ENCODE assay signal across 1 cellular context in the genomic region with DNA sequence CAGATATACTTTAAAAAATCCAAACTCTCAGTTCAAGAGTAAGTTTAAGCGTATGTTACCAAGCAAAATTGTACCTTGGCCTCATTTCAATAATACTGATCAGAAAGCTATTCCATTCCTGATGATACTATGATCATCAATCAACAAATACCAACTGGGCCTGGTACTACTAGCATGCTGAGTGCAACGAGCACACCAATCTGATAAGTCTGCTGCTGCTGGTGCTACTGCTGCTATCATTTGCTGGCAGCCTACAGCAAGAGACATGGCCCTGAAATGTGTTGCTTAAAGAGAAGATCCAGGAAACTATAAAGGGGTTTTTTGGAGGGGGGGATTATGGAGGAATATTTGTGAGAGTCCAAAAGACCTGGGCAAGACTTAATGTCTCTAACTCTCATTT.
TF ChIP-seq lines count a peak whose summit lies in the region.

No MANE protein-coding gene starts in this region.

TF ChIP-seq in K562, 482 proteins besides CTCF, POLR2A, EP300 and RAD21 (continues in another document):
- TF ChIP-seq NCOR1 (IDR thresholded peaks at IDR 0.05) (0 out of 2 replicates have a peak, but pooled peaks have one; percentile 18), ZNF282 (CRISPR knock-in tag; IDR thresholded peaks at IDR 0.05) (no peak), SMARCC2 (IDR thresholded peaks at IDR 0.05; ENCODE audit: low read depth) (peak; percentile 44; the same call in 1 of the 2 replicates), MYNN (IDR thresholded peaks at IDR 0.05) (0 out of 2 replicates have a peak, but pooled peaks have one; percentile 26), MYNN (CRISPR knock-in tag; IDR thresholded peaks at IDR 0.05) (no peak), DPF2 (IDR thresholded peaks at IDR 0.05) (peak; percentile 76), HDAC8 (tag; IDR thresholded peaks at IDR 0.05) (no peak), ZNF707 (CRISPR knock-in tag; conservative IDR thresholded peaks at IDR 0.05) (no peak), SOX6 (IDR thresholded peaks at IDR 0.05) (0 out of 2 replicates have a peak, but pooled peaks have one; percentile 20), PHF20 (IDR thresholded peaks at IDR 0.05; ENCODE audit: partially characterized antibody) (no peak), ZNF778 (CRISPR knock-in tag; IDR thresholded peaks at IDR 0.05) (no peak), MED1 (CRISPR knock-in tag; IDR thresholded peaks at IDR 0.05; ENCODE audit: borderline replicate concordance) (no peak), TRIM24 (IDR thresholded peaks at IDR 0.05) (peak; percentile 26 to 41; a peak in 2 of 4 replicates), ARID1B (IDR thresholded peaks at IDR 0.05) (peak; percentile 78), HDAC2 (IDR thresholded peaks at IDR 0.05) (no peak), CTBP1 (IDR thresholded peaks at IDR 0.05; ENCODE audit: borderline replicate concordance) (0 out of 2 replicates have a peak, but pooled peaks have one; percentile 15), L3MBTL2 (IDR thresholded peaks at IDR 0.05) (peak; percentile 49; the same call in 1 of the 2 replicates), PRMT5 (CRISPR knock-in tag; IDR thresholded peaks at IDR 0.05) (no peak), TAF7 (tag; IDR thresholded peaks at IDR 0.05) (no peak), KLF10 (CRISPR knock-in tag; IDR thresholded peaks at IDR 0.05) (no peak), RFX1 (IDR thresholded peaks at IDR 0.05) (no peak), SMARCA4 (IDR thresholded peaks at IDR 0.05) (peak; percentile 67), PCBP2 (IDR thresholded peaks at IDR 0.05; ENCODE audit: low read depth, low read length, poor library complexity, severe bottlenecking) (no peak), MTA1 (IDR thresholded peaks at IDR 0.05; ENCODE audit: borderline replicate concordance) (no peak), BRCA1 (IDR thresholded peaks at IDR 0.05) (no peak), BRCA1 (CRISPR knock-in tag; IDR thresholded peaks at IDR 0.05) (no peak), RNF2 (IDR thresholded peaks at IDR 0.05) (0 out of 2 replicates have a peak, but pooled peaks have one; percentile 31), SMAD3 (CRISPR knock-in tag; conservative IDR thresholded peaks at IDR 0.05) (no peak), PHB2 (IDR thresholded peaks at IDR 0.05; ENCODE audit: low read depth) (no peak), TAF1 (IDR thresholded peaks at IDR 0.05; ENCODE audit: control insufficient read depth, extremely low read depth, insufficient read depth, low read length, severe bottlenecking) (no peak), EHMT2 (IDR thresholded peaks at IDR 0.05) (0 out of 2 replicates have a peak, but pooled peaks have one; percentile 11), MTA3 (IDR thresholded peaks at IDR 0.05; ENCODE audit: borderline replicate concordance) (0 out of 2 replicates have a peak, but pooled peaks have one; percentile 29), RBM15 (IDR thresholded peaks at IDR 0.05; ENCODE audit: insufficient read depth, low read length) (no peak), GATA2 (CRISPR knock-in tag; IDR thresholded peaks at IDR 0.05) (peak; percentile 65; the same call in 1 of the 2 replicates), ZBED1 (IDR thresholded peaks at IDR 0.05) (no peak), ZNF274 (IDR thresholded peaks at IDR 0.05; ENCODE audit: borderline replicate concordance, low read depth, low read length) (no peak), NRF1 (conservative IDR thresholded peaks at IDR 0.05 in 1 of 2, IDR thresholded peaks at IDR 0.05 in 1 of 2) (no peak), MTF1 (CRISPR knock-in tag; IDR thresholded peaks at IDR 0.05; ENCODE audit: borderline replicate concordance) (no peak), YY1 (IDR thresholded peaks at IDR 0.05; ENCODE audit: borderline replicate concordance in 1 of 3, control insufficient read depth in 1 of 3, extremely low read depth in 1 of 3, insufficient read depth in 3 of 3, insufficient read length in 1 of 3, insufficient replicate concordance in 2 of 3, low read depth in 1 of 3, low read length in 2 of 3) (peak in 1 of 3 experiments; percentile 16), RBM14 (IDR thresholded peaks at IDR 0.05; ENCODE audit: borderline replicate concordance, insufficient read depth, low read depth, low read length) (no peak), SRSF3 (IDR thresholded peaks at IDR 0.05; ENCODE audit: insufficient read depth, low read length) (no peak)
- TF ChIP-seq, protein P1, sequence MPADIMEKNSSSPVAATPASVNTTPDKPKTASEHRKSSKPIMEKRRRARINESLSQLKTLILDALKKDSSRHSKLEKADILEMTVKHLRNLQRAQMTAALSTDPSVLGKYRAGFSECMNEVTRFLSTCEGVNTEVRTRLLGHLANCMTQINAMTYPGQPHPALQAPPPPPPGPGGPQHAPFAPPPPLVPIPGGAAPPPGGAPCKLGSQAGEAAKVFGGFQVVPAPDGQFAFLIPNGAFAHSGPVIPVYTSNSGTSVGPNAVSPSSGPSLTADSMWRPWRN (IDR thresholded peaks at IDR 0.05; ENCODE audit: low read depth) = no peak
- TF ChIP-seq, protein P2, sequence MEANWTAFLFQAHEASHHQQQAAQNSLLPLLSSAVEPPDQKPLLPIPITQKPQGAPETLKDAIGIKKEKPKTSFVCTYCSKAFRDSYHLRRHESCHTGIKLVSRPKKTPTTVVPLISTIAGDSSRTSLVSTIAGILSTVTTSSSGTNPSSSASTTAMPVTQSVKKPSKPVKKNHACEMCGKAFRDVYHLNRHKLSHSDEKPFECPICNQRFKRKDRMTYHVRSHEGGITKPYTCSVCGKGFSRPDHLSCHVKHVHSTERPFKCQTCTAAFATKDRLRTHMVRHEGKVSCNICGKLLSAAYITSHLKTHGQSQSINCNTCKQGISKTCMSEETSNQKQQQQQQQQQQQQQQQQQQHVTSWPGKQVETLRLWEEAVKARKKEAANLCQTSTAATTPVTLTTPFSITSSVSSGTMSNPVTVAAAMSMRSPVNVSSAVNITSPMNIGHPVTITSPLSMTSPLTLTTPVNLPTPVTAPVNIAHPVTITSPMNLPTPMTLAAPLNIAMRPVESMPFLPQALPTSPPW (CRISPR knock-in tag; IDR thresholded peaks at IDR 0.05) = no peak
- TF ChIP-seq, protein P3, sequence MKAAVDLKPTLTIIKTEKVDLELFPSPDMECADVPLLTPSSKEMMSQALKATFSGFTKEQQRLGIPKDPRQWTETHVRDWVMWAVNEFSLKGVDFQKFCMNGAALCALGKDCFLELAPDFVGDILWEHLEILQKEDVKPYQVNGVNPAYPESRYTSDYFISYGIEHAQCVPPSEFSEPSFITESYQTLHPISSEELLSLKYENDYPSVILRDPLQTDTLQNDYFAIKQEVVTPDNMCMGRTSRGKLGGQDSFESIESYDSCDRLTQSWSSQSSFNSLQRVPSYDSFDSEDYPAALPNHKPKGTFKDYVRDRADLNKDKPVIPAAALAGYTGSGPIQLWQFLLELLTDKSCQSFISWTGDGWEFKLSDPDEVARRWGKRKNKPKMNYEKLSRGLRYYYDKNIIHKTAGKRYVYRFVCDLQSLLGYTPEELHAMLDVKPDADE (conservative IDR thresholded peaks at IDR 0.05; ENCODE audit: control insufficient read depth, low read depth, low read length) = no peak
- TF ChIP-seq, protein P4, sequence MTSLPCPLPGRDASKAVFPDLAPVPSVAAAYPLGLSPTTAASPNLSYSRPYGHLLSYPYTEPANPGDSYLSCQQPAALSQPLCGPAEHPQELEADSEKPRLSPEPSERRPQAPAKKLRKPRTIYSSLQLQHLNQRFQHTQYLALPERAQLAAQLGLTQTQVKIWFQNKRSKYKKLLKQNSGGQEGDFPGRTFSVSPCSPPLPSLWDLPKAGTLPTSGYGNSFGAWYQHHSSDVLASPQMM (CRISPR knock-in tag; IDR thresholded peaks at IDR 0.05) = no peak
- TF ChIP-seq, protein P5, sequence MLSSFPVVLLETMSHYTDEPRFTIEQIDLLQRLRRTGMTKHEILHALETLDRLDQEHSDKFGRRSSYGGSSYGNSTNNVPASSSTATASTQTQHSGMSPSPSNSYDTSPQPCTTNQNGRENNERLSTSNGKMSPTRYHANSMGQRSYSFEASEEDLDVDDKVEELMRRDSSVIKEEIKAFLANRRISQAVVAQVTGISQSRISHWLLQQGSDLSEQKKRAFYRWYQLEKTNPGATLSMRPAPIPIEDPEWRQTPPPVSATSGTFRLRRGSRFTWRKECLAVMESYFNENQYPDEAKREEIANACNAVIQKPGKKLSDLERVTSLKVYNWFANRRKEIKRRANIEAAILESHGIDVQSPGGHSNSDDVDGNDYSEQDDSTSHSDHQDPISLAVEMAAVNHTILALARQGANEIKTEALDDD (IDR thresholded peaks at IDR 0.05) = 0 out of 2 replicates have a peak, but pooled peaks have one; percentile 59
- TF ChIP-seq, protein P6, sequence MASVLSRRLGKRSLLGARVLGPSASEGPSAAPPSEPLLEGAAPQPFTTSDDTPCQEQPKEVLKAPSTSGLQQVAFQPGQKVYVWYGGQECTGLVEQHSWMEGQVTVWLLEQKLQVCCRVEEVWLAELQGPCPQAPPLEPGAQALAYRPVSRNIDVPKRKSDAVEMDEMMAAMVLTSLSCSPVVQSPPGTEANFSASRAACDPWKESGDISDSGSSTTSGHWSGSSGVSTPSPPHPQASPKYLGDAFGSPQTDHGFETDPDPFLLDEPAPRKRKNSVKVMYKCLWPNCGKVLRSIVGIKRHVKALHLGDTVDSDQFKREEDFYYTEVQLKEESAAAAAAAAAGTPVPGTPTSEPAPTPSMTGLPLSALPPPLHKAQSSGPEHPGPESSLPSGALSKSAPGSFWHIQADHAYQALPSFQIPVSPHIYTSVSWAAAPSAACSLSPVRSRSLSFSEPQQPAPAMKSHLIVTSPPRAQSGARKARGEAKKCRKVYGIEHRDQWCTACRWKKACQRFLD (CRISPR knock-in tag; IDR thresholded peaks at IDR 0.05) = no peak
- TF ChIP-seq, protein P7, sequence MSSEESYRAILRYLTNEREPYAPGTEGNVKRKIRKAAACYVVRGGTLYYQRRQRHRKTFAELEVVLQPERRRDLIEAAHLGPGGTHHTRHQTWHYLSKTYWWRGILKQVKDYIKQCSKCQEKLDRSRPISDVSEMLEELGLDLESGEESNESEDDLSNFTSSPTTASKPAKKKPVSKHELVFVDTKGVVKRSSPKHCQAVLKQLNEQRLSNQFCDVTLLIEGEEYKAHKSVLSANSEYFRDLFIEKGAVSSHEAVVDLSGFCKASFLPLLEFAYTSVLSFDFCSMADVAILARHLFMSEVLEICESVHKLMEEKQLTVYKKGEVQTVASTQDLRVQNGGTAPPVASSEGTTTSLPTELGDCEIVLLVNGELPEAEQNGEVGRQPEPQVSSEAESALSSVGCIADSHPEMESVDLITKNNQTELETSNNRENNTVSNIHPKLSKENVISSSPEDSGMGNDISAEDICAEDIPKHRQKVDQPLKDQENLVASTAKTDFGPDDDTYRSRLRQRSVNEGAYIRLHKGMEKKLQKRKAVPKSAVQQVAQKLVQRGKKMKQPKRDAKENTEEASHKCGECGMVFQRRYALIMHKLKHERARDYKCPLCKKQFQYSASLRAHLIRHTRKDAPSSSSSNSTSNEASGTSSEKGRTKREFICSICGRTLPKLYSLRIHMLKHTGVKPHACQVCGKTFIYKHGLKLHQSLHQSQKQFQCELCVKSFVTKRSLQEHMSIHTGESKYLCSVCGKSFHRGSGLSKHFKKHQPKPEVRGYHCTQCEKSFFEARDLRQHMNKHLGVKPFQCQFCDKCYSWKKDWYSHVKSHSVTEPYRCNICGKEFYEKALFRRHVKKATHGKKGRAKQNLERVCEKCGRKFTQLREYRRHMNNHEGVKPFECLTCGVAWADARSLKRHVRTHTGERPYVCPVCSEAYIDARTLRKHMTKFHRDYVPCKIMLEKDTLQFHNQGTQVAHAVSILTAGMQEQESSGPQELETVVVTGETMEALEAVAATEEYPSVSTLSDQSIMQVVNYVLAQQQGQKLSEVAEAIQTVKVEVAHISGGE (CRISPR knock-in tag; IDR thresholded peaks at IDR 0.05) = no peak
- TF ChIP-seq, protein P8, sequence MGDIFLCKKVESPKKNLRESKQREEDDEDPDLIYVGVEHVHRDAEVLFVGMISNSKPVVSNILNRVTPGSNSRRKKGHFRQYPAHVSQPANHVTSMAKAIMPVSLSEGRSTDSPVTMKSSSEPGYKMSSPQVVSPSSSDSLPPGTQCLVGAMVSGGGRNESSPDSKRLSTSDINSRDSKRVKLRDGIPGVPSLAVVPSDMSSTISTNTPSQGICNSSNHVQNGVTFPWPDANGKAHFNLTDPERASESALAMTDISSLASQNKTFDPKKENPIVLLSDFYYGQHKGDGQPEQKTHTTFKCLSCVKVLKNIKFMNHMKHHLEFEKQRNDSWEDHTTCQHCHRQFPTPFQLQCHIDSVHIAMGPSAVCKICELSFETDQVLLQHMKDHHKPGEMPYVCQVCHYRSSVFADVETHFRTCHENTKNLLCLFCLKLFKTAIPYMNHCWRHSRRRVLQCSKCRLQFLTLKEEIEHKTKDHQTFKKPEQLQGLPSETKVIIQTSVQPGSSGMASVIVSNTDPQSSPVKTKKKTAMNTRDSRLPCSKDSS (IDR thresholded peaks at IDR 0.05; ENCODE audit: low read depth, partially characterized antibody) = no peak
- TF ChIP-seq, protein P9, sequence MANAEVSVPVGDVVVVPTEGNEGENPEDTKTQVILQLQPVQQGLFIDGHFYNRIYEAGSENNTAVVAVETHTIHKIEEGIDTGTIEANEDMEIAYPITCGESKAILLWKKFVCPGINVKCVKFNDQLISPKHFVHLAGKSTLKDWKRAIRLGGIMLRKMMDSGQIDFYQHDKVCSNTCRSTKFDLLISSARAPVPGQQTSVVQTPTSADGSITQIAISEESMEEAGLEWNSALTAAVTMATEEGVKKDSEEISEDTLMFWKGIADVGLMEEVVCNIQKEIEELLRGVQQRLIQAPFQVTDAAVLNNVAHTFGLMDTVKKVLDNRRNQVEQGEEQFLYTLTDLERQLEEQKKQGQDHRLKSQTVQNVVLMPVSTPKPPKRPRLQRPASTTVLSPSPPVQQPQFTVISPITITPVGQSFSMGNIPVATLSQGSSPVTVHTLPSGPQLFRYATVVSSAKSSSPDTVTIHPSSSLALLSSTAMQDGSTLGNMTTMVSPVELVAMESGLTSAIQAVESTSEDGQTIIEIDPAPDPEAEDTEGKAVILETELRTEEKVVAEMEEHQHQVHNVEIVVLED (CRISPR knock-in tag; IDR thresholded peaks at IDR 0.05) = no peak
- TF ChIP-seq, protein P10, sequence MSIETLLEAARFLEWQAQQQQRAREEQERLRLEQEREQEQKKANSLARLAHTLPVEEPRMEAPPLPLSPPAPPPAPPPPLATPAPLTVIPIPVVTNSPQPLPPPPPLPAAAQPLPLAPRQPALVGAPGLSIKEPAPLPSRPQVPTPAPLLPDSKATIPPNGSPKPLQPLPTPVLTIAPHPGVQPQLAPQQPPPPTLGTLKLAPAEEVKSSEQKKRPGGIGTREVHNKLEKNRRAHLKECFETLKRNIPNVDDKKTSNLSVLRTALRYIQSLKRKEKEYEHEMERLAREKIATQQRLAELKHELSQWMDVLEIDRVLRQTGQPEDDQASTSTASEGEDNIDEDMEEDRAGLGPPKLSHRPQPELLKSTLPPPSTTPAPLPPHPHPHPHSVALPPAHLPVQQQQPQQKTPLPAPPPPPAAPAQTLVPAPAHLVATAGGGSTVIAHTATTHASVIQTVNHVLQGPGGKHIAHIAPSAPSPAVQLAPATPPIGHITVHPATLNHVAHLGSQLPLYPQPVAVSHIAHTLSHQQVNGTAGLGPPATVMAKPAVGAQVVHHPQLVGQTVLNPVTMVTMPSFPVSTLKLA (conservative IDR thresholded peaks at IDR 0.05) = no peak
